1 cellular context compared by ENCODE assay signal in the genomic region with DNA sequence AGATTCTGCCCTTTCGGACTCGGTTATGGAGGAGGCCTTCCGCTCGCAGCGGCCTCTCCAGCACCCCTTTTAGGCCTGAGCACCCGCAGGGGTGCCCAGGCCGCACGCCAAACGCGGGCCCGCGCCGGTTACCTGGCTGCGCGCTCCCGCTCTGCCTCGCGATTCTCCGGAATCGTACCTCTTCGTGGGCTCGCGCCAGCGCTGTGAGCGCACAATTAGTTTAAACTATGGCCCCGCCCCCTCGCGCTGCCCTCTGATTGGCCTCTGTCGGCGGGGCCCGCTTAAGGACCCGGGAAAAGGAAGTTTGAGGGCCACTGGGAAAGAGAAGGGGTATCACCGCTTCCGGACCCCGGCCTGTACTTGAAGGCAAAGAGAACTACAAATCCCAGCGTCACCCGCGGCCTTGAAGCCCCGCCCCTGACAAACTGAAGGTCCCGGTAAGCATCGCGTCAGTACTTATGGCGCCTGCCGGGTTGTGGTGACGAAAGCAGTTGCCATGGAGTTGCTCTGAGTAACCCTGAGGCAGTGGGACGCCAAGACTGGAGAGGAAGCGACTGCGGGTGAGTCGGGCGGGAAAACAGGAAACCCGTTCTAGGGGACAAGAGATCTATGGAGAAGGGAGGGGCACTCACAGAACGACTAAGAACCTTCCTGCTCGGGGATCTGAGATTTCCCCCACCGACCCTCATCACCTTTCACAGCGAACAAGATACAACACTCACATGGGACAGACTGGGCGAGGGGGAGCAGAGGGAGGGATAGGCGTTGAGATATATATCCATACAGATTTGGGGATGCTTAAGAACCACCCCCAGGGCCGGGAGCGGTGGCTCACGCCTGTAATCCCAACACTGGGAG.
TF ChIP-seq lines count a peak whose summit lies in the region.

TSS of gene LRRC51 (plus strand) at position 525 of the 858 bp plus-strand sequence. CDS start 8,234 bp downstream, outside the sequence.
A gene with protein sequence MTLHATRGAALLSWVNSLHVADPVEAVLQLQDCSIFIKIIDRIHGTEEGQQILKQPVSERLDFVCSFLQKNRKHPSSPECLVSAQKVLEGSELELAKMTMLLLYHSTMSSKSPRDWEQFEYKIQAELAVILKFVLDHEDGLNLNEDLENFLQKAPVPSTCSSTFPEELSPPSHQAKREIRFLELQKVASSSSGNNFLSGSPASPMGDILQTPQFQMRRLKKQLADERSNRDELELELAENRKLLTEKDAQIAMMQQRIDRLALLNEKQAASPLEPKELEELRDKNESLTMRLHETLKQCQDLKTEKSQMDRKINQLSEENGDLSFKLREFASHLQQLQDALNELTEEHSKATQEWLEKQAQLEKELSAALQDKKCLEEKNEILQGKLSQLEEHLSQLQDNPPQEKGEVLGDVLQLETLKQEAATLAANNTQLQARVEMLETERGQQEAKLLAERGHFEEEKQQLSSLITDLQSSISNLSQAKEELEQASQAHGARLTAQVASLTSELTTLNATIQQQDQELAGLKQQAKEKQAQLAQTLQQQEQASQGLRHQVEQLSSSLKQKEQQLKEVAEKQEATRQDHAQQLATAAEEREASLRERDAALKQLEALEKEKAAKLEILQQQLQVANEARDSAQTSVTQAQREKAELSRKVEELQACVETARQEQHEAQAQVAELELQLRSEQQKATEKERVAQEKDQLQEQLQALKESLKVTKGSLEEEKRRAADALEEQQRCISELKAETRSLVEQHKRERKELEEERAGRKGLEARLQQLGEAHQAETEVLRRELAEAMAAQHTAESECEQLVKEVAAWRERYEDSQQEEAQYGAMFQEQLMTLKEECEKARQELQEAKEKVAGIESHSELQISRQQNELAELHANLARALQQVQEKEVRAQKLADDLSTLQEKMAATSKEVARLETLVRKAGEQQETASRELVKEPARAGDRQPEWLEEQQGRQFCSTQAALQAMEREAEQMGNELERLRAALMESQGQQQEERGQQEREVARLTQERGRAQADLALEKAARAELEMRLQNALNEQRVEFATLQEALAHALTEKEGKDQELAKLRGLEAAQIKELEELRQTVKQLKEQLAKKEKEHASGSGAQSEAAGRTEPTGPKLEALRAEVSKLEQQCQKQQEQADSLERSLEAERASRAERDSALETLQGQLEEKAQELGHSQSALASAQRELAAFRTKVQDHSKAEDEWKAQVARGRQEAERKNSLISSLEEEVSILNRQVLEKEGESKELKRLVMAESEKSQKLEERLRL (N-terminal part only) (minus strand): TSS at position 217 of the 858 bp plus-strand sequence. CDS start 44,599 bp downstream, outside the sequence.

TF ChIP-seq in H1, 55 proteins besides CTCF, POLR2A, EP300 and RAD21 (continued from another document):
- TF ChIP-seq ATF2 (IDR thresholded peaks at IDR 0.05; ENCODE audit: low read length), result 0 out of 2 replicates have a peak, but pooled peaks have one; percentile 38
- peak; percentile 74 for TF ChIP-seq SIX5 (IDR thresholded peaks at IDR 0.05; ENCODE audit: low read depth, low read length)
- TF ChIP-seq CREB1 (IDR thresholded peaks at IDR 0.05), result peak; percentile 96
- peak; percentile 60 for TF ChIP-seq ASH2L (IDR thresholded peaks at IDR 0.05; ENCODE audit: low read length)
TF ChIP-seq in H1: peak in this region for 17.
